22 cellular contexts compared by ENCODE assay signal in the genomic region with DNA sequence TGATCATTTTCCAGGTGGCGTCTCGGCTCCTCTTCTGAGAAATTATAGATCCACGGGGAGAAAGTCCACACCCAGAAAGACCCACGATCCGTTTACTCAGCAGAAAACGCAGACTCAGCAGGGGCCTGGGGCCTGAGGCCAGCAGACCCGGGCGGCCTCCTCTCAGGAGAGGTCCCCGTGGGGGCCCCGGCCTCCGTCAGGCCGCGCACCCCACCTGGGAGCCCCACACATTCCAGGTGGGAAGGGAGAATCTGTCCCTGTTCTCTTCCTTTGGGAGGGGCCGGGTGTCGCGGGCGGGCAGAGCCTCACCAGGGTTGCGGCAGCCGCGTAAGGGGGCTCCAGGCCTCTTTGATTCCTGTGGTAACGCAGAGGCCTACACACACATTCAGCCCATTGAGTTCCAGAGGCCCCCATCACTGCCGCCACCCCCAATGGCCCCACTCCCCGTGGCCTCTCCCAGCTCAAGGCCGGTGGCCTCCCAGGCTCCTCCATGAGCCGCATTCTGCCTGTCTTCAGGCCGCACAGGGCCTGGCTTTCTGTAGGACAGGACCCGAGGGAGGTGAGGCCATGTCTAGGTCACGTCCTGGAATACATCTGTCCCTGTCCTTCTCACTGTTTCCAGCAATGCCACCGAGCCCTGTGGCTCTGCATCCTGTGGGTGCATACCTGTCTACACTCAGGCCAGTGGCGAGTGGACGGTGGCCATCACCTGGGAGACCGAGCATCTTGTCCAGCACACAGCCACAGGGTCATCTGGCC. TPM values are rescaled to one million over a fixed set of nuclear protein-coding genes. Genes with fewer than 3 reads are reported as not detected.
DNase-seq lines count a peak whose midpoint lies in the region; ATAC-seq, FAIRE-seq and TF ChIP-seq lines count a peak whose summit lies in the region.
"Had no signal": no experiment of that assay in that cellular context is flagged by ENCODE, and none has a peak within 500 bp of the region (broad histone marks: within the 10 kb centered on the region; RNA-seq: fewer than 3 reads in every experiment).

No MANE protein-coding gene starts in this region.

- H3K9me3 Mint-ChIP-seq in activated naive CD4-positive, alpha-beta T cell treated with anti-CD3 and anti-CD28 coated beads, Interleukin-2, amount 50 U/mL, for 72 hours, result peaks cover 0 to 16% of the 10 kb centered on the region in 2 donors

- H3K9me3 ChIP-seq in body of pancreas, result no peaks in the 10 kb centered on the region
- peaks cover 24% of the 10 kb centered on the region for H3K9me3 ChIP-seq in HepG2 (ENCODE audit: low read length)
- no peaks in the 10 kb centered on the region for H3K9me3 ChIP-seq in prostate gland
- H3K9me3 ChIP-seq in T-helper 17 cell (ENCODE audit: control insufficient read depth, low read length, poor library complexity, severe bottlenecking), result no peaks in the 10 kb centered on the region

- no peak overlapping the region for H2AFZ ChIP-seq in HepG2 (ENCODE audit: low read length)

- POLR2A ChIA-PET in HepG2 (lab: Yijun Ruan, JAX), result interaction anchor here (1.1 to 5.5 kb wide), 5 partner anchors 12 to 360 kb away, joined by 3 to 57 read pairs (median 3); partner anchors contain the start of genes EME2, NUBP2, SPSB3 and TRAF7

- H3K9ac ChIP-seq in HepG2 (ENCODE audit: insufficient read depth, low read depth, low read length), result peak overlapping the region; percentile 73

- TF ChIP-seq POLR2A in GM12892 (IDR thresholded peaks at IDR 0.05; ENCODE audit: low read depth, low read length) (no peak), body of pancreas (IDR thresholded peaks at IDR 0.05) (no peak), HepG2 (IDR thresholded peaks at IDR 0.05; ENCODE audit: insufficient read depth in 1 of 2, low read depth in 2 of 2, low read length in 2 of 2) (0 out of 4 replicates have a peak, but pooled peaks of 1 of the 2 experiments have one; percentile 21), prostate gland (IDR thresholded peaks at IDR 0.05) (no peak)

- H4K20me1 ChIP-seq in HepG2 (ENCODE audit: insufficient read depth, low read length), result no peaks in the 10 kb centered on the region

- FAIRE-seq in GM12892 (lab: Jason Lieb, UNC), result no peak
- FAIRE-seq in HepG2 (lab: Jason Lieb, UNC), result peak; percentile 40

- H3K27ac Mint-ChIP-seq in activated naive CD4-positive, alpha-beta T cell treated with anti-CD3 and anti-CD28 coated beads, Interleukin-2, amount 50 U/mL, for 72 hours, result no peak overlapping the region
- no peak overlapping the region for H3K27ac Mint-ChIP-seq in T-helper 17 cell
- H3K27ac Mint-ChIP-seq: H9 had no signal

- in situ Hi-C loops in HepG2 (cut with HindIII; ENCODE audit: extremely low pct_ligation_motif_present, low pct_unique_long_range_greater_than_20kb), result no loop called here

- H3K79me2 ChIP-seq in HepG2 (ENCODE audit: insufficient read depth, low read length), result no peaks in the 10 kb centered on the region

- TF ChIP-seq EP300 in HepG2 (IDR thresholded peaks at IDR 0.05; ENCODE audit: low read depth in 2 of 2, low read length in 2 of 2) (no peak), HepG2 (CRISPR knock-in tag; IDR thresholded peaks at IDR 0.05; ENCODE audit: borderline replicate concordance) (no peak)

- H3K27ac ChIP-seq in body of pancreas (peak overlapping the region; percentile 47 to 83 (median 72)), HepG2 (ENCODE audit: extremely low read length, insufficient read depth, low read length) (peak overlapping the region; percentile 65), prostate gland (no peak overlapping the region)
- H3K27ac ChIP-seq: HL-60, Peyer's patch had no signal

- peaks cover 27% of the 10 kb centered on the region for H3K4me1 ChIP-seq in body of pancreas
- peaks cover 25% of the 10 kb centered on the region for H3K4me1 ChIP-seq in HepG2 (ENCODE audit: insufficient read depth, low read length)
- no peaks in the 10 kb centered on the region for H3K4me1 ChIP-seq in prostate gland (replicated peaks)
- H3K4me1 ChIP-seq: Peyer's patch had no signal

- WGBS in body of pancreas, 2 donors, result 59 to 89% methylated on average over 4 to 32 of the region's 32 CpGs
- 23% methylated on average over 17 of the region's 32 CpGs for WGBS in HepG2 (ENCODE audit: low lambda C conversion rate)
- 75% methylated on average over 31 of the region's 32 CpGs for WGBS in prostate gland

- intact Hi-C loops in body of pancreas (cut with DNase I), result no loop called here
- intact Hi-C loops in HepG2 (cut with micrococcal nuclease; ENCODE audit: unreplicated experiment), result loop anchor here (1.0 kb wide), 1 partner anchor 17 kb away; no protein-coding TSS in a partner anchor
- intact Hi-C loops in prostate gland (cut with DNase I), result no loop called here

- peaks cover 0 to 30% of the 10 kb centered on the region in 2 donors for H3K36me3 Mint-ChIP-seq in activated naive CD4-positive, alpha-beta T cell treated with anti-CD3 and anti-CD28 coated beads, Interleukin-2, amount 50 U/mL, for 72 hours
- no peaks in the 10 kb centered on the region for H3K36me3 Mint-ChIP-seq in T-helper 17 cell (ENCODE audit: low read depth)

- H3K4me3 ChIP-seq in body of pancreas (no peak overlapping the region), HepG2 (replicated peaks in 1 of 3; ENCODE audit: insufficient read depth in 1 of 3, low read depth in 2 of 3, low read length in 3 of 3) (peak overlapping the region; percentile 53 to 75 (median 59)), prostate gland (no peak overlapping the region)
- H3K4me3 ChIP-seq: Peyer's patch had no signal

- H3K4me3 Mint-ChIP-seq in T-helper 17 cell, result no peak overlapping the region
- H3K4me3 Mint-ChIP-seq: H9 had no signal

- H3K36me3 ChIP-seq in body of pancreas (replicated peaks in 1 of 2; ENCODE audit: insufficient read depth in 1 of 2, low read depth in 2 of 2) (no peaks in the 10 kb centered on the region), HepG2 (replicated peaks in 1 of 2; ENCODE audit: control insufficient read depth in 1 of 2, insufficient read depth in 2 of 2, low read length in 2 of 2) (no peaks in the 10 kb centered on the region), prostate gland (no peaks in the 10 kb centered on the region)

- CTCF ChIA-PET in HepG2 (lab: Yijun Ruan, JAX; ENCODE audit: low intra/inter-chr PET ratio, low total read pairs), result interaction anchor here (1.7 kb wide), 1 partner anchor 18 kb away, joined by 4 read pairs; no protein-coding TSS in a partner anchor

- BruUV-seq in HepG2 (replicated peaks; lab: Mats Ljungman, UMichigan), result TSS peak; percentile 61

- no peaks in the 10 kb centered on the region for H3K27me3 Mint-ChIP-seq in T-helper 17 cell

- TF ChIP-seq CTCF in body of pancreas (IDR thresholded peaks at IDR 0.05) (no peak), HepG2 (CRISPR knock-in tag; IDR thresholded peaks at IDR 0.05) (no peak), prostate gland (IDR thresholded peaks at IDR 0.05) (no peak)

- ATAC-seq in body of pancreas (no peak), HepG2 (peak; percentile 11), T-helper 17 cell (no peak), GM21367 (IDR thresholded peaks at IDR 0.05; ENCODE audit: unreplicated experiment) (no peak)
- ATAC-seq in activated naive CD4-positive, alpha-beta T cell treated with anti-CD3 and anti-CD28 coated beads, Interleukin-2, amount 50 U/mL, for 72 hours, result no peak
- ATAC-seq: Right ventricle myocardium inferior had no signal

- H3K4me2 ChIP-seq in HepG2 (ENCODE audit: low read depth, low read length), result peak overlapping the region; percentile 92

- no peaks in the 10 kb centered on the region for H3K4me1 Mint-ChIP-seq in T-helper 17 cell
- H3K4me1 Mint-ChIP-seq: H9 had no signal

- no peak for TF ChIP-seq RAD21 in HepG2 (CRISPR knock-in tag; IDR thresholded peaks at IDR 0.05)

- DNase-seq in GM12892 (ENCODE audit: insufficient read length), result peak; percentile 19
- peak in 1 of 4 donors; percentile 11 for DNase-seq in body of pancreas
- DNase-seq in HepG2 (ENCODE audit: low spot score), result no peak
- DNase-seq in prostate gland (ENCODE audit: low spot score), result peak; percentile 3
- no peak for DNase-seq in stimulated activated CD8-positive, alpha-beta memory T cell treated with anti-CD3 and anti-CD28 coated beads, Interleukin-4, amount 100 ng/mL, for 48 hours
- no peak for DNase-seq in activated naive CD4-positive, alpha-beta T cell treated with anti-CD3 and anti-CD28 coated beads, Interleukin-2, amount 50 U/mL, for 72 hours (ENCODE audit: low spot score in 2 of 2)
- DNase-seq in T-helper 17 cell, result no peak
- DNase-seq: AML-193; DND-41; NCI-H1105 treated with DMSO at 0.1 percent for 48 hours; NCI-H1694; NCI-H2081 treated with DMSO at 0.1 percent for 48 hours; NK-92 treated with Interleukin-12 subunit alpha and Interleukin-12 subunit beta, amount 100 ng/mL, for 24 hours had no signal

- no peaks in the 10 kb centered on the region for H3K27me3 ChIP-seq in body of pancreas
- H3K27me3 ChIP-seq in HepG2 (ENCODE audit: control insufficient read depth in 1 of 2, insufficient read depth in 2 of 2, low read length in 2 of 2), result no peaks in the 10 kb centered on the region
- no peaks in the 10 kb centered on the region for H3K27me3 ChIP-seq in prostate gland (replicated peaks; ENCODE audit: insufficient read depth)
- H3K27me3 ChIP-seq: Peyer's patch had no signal

RNA-seq across cellular contexts. Expression of gene IGFALS, which starts 1.6 kb away (rescaled TPM):
- 0.13 TPM for polyA plus RNA-seq in GM12892 (2012; ENCODE audit: missing spikeins)
- total RNA-seq in body of pancreas, result 1 to 10 TPM; 5.2 to 9.2 TPM
- 0.81 and 2.4 TPM in 2 replicates for total RNA-seq in HepG2 (2016; rRNA removed; fragmentation: Illumina TruSeq; extraction: Trizol)
- total RNA-seq in HepG2 (2016; cell fraction: cytosol; rRNA removed; fragmentation: Illumina TruSeq; extraction: Trizol; ENCODE audit: low read depth), result 0.26 and 0.30 TPM in 2 replicates
- total RNA-seq in HepG2 (2016; cell fraction: insoluble cytoplasmic fraction; rRNA removed; fragmentation: Illumina TruSeq; extraction: Trizol), result 1.4 and 2.1 TPM in 2 replicates
- 0.79 and 0.87 TPM in 2 replicates for total RNA-seq in HepG2 (2016; cell fraction: membrane; rRNA removed; fragmentation: Illumina TruSeq; extraction: Trizol)
- total RNA-seq in HepG2 (2016; cell fraction: nucleus; rRNA removed; fragmentation: Illumina TruSeq; extraction: Trizol), result 2.0 TPM in 2 replicates
- 0.34 and 0.95 TPM in 2 replicates for polyA plus RNA-seq in HepG2 (2011; rRNA removed)
- polyA plus RNA-seq in HepG2 (2011; cell fraction: cytosol; rRNA removed), result 0.55 and 0.68 TPM in 2 replicates
- 2.1 and 2.3 TPM in 2 replicates for polyA plus RNA-seq in HepG2 (2011; cell fraction: nucleus; rRNA removed)
- polyA plus RNA-seq in HepG2 (2012), result 0.31 and 0.49 TPM in 2 replicates
- 0.14 and 0.37 TPM in 2 replicates for polyA plus RNA-seq in HepG2 (2016; cell fraction: cytosol; fragmentation: Illumina TruSeq; extraction: Trizol; ENCODE audit: low read depth)
- 0.97 and 1.1 TPM in 2 replicates for polyA plus RNA-seq in HepG2 (2016; cell fraction: insoluble cytoplasmic fraction; fragmentation: Illumina TruSeq; extraction: Trizol; ENCODE audit: low read depth)
- 0.45 and 0.69 TPM in 2 replicates for polyA plus RNA-seq in HepG2 (2016; cell fraction: membrane; fragmentation: Illumina TruSeq; extraction: Trizol; ENCODE audit: low read depth)
- 2.3 and 2.7 TPM in 2 replicates for polyA plus RNA-seq in HepG2 (2016; cell fraction: nucleus; fragmentation: Illumina TruSeq; extraction: Trizol; ENCODE audit: insufficient read depth, low read depth)
- 1.5 TPM in 1 of 2 replicates, not detected in the other for polyA minus RNA-seq in HepG2 (2011; rRNA and poly(A)+ RNA removed; ENCODE audit: low replicate concordance)
- polyA minus RNA-seq in HepG2 (2011; cell fraction: cytosol; rRNA and poly(A)+ RNA removed), result 0.59 TPM in 1 of 2 replicates, not detected in the other
- polyA minus RNA-seq in HepG2 (2011; cell fraction: nucleus; rRNA and poly(A)+ RNA removed), result 0.50 and 0.77 TPM in 2 replicates
- total RNA-seq in prostate gland, result 1 to 10 TPM in 1 of 2 donors, under 1 TPM in 1; 0.82 to 1.9 TPM
- total RNA-seq in activated naive CD4-positive, alpha-beta T cell treated with anti-CD3 and anti-CD28 coated beads, Interleukin-2, amount 50 U/mL, for 72 hours, result not detected
- total RNA-seq in T-helper 17 cell, result under 1 TPM; 0.25 to 0.55 TPM
- total RNA-seq: G401, H9, HT1080, NCI-H460, Right ventricle myocardium inferior, SK-MEL-5 had no signal

RNA-seq across cellular contexts. Expression of gene NUBP2, which starts 12.3 kb away (rescaled TPM):
- 11.7 TPM for polyA plus RNA-seq in GM12892 (2012; ENCODE audit: missing spikeins)
- total RNA-seq in body of pancreas (10 to 100 TPM; 61.0 to 72.6 TPM), HepG2 (2016; rRNA removed; fragmentation: Illumina TruSeq; extraction: Trizol) (43.8 and 61.5 TPM in 2 replicates), prostate gland (100 to 1,000 TPM in 1 of 2 donors, 10 to 100 TPM in 1; 98.4 to 233 TPM), T-helper 17 cell (10 to 100 TPM; 41.7 to 44.9 TPM)
- 45.7 and 50.6 TPM in 2 replicates for total RNA-seq in HepG2 (2016; cell fraction: cytosol; rRNA removed; fragmentation: Illumina TruSeq; extraction: Trizol; ENCODE audit: low read depth)
- total RNA-seq in HepG2 (2016; cell fraction: insoluble cytoplasmic fraction; rRNA removed; fragmentation: Illumina TruSeq; extraction: Trizol), result 43.0 and 67.3 TPM in 2 replicates
- 59.0 and 63.2 TPM in 2 replicates for total RNA-seq in HepG2 (2016; cell fraction: membrane; rRNA removed; fragmentation: Illumina TruSeq; extraction: Trizol)
- total RNA-seq in HepG2 (2016; cell fraction: nucleus; rRNA removed; fragmentation: Illumina TruSeq; extraction: Trizol), result 26.2 and 29.2 TPM in 2 replicates
- polyA plus RNA-seq in HepG2 (2011; rRNA removed), result 25.7 and 33.5 TPM in 2 replicates
- 26.7 and 51.2 TPM in 2 replicates for polyA plus RNA-seq in HepG2 (2011; cell fraction: cytosol; rRNA removed)
- 80.7 and 89.5 TPM in 2 replicates for polyA plus RNA-seq in HepG2 (2011; cell fraction: nucleus; rRNA removed)
- 19.8 and 31.7 TPM in 2 replicates for polyA plus RNA-seq in HepG2 (2012)
- 46.9 and 52.9 TPM in 2 replicates for polyA plus RNA-seq in HepG2 (2016; cell fraction: cytosol; fragmentation: Illumina TruSeq; extraction: Trizol; ENCODE audit: low read depth)
- 40.4 and 46.6 TPM in 2 replicates for polyA plus RNA-seq in HepG2 (2016; cell fraction: insoluble cytoplasmic fraction; fragmentation: Illumina TruSeq; extraction: Trizol; ENCODE audit: low read depth)
- polyA plus RNA-seq in HepG2 (2016; cell fraction: membrane; fragmentation: Illumina TruSeq; extraction: Trizol; ENCODE audit: low read depth), result 47.2 and 53.9 TPM in 2 replicates
- 63.4 and 63.9 TPM in 2 replicates for polyA plus RNA-seq in HepG2 (2016; cell fraction: nucleus; fragmentation: Illumina TruSeq; extraction: Trizol; ENCODE audit: insufficient read depth, low read depth)
- polyA minus RNA-seq in HepG2 (2011; rRNA and poly(A)+ RNA removed; ENCODE audit: low replicate concordance), result 21.1 and 26.9 TPM in 2 replicates
- polyA minus RNA-seq in HepG2 (2011; cell fraction: cytosol; rRNA and poly(A)+ RNA removed), result 14.3 and 16.7 TPM in 2 replicates
- 12.1 and 14.0 TPM in 2 replicates for polyA minus RNA-seq in HepG2 (2011; cell fraction: nucleus; rRNA and poly(A)+ RNA removed)
- 10 to 100 TPM; 41.0 to 48.3 TPM for total RNA-seq in activated naive CD4-positive, alpha-beta T cell treated with anti-CD3 and anti-CD28 coated beads, Interleukin-2, amount 50 U/mL, for 72 hours

RNA-seq across cellular contexts. Expression of gene SPSB3, which starts 12.7 kb away (rescaled TPM):
- polyA plus RNA-seq in GM12892 (2012; ENCODE audit: missing spikeins), result 5.2 TPM
- total RNA-seq in body of pancreas, result 10 to 100 TPM; 95.9 to 97.8 TPM
- 8.2 and 13.2 TPM in 2 replicates for total RNA-seq in HepG2 (2016; rRNA removed; fragmentation: Illumina TruSeq; extraction: Trizol)
- 8.6 and 9.9 TPM in 2 replicates for total RNA-seq in HepG2 (2016; cell fraction: cytosol; rRNA removed; fragmentation: Illumina TruSeq; extraction: Trizol; ENCODE audit: low read depth)
- 6.5 and 13.8 TPM in 2 replicates for total RNA-seq in HepG2 (2016; cell fraction: insoluble cytoplasmic fraction; rRNA removed; fragmentation: Illumina TruSeq; extraction: Trizol)
- 9.4 and 12.7 TPM in 2 replicates for total RNA-seq in HepG2 (2016; cell fraction: membrane; rRNA removed; fragmentation: Illumina TruSeq; extraction: Trizol)
- total RNA-seq in HepG2 (2016; cell fraction: nucleus; rRNA removed; fragmentation: Illumina TruSeq; extraction: Trizol), result 14.1 and 16.2 TPM in 2 replicates
- polyA plus RNA-seq in HepG2 (2011; rRNA removed), result 21.9 and 26.7 TPM in 2 replicates
- 15.4 and 25.3 TPM in 2 replicates for polyA plus RNA-seq in HepG2 (2011; cell fraction: cytosol; rRNA removed)
- 142 and 184 TPM in 2 replicates for polyA plus RNA-seq in HepG2 (2011; cell fraction: nucleus; rRNA removed)
- 12.3 and 24.9 TPM in 2 replicates for polyA plus RNA-seq in HepG2 (2012)
- polyA plus RNA-seq in HepG2 (2016; cell fraction: cytosol; fragmentation: Illumina TruSeq; extraction: Trizol; ENCODE audit: low read depth), result 6.4 and 7.5 TPM in 2 replicates
- polyA plus RNA-seq in HepG2 (2016; cell fraction: insoluble cytoplasmic fraction; fragmentation: Illumina TruSeq; extraction: Trizol; ENCODE audit: low read depth), result 7.6 and 8.0 TPM in 2 replicates
- polyA plus RNA-seq in HepG2 (2016; cell fraction: membrane; fragmentation: Illumina TruSeq; extraction: Trizol; ENCODE audit: low read depth), result 6.8 and 7.3 TPM in 2 replicates
- polyA plus RNA-seq in HepG2 (2016; cell fraction: nucleus; fragmentation: Illumina TruSeq; extraction: Trizol; ENCODE audit: insufficient read depth, low read depth), result 29.9 and 32.1 TPM in 2 replicates
- polyA minus RNA-seq in HepG2 (2011; rRNA and poly(A)+ RNA removed; ENCODE audit: low replicate concordance), result 15.4 and 19.4 TPM in 2 replicates
- polyA minus RNA-seq in HepG2 (2011; cell fraction: cytosol; rRNA and poly(A)+ RNA removed), result 4.5 and 8.0 TPM in 2 replicates
- polyA minus RNA-seq in HepG2 (2011; cell fraction: nucleus; rRNA and poly(A)+ RNA removed), result 12.4 and 13.7 TPM in 2 replicates
- 100 to 1,000 TPM in 1 of 2 donors, 10 to 100 TPM in 1; 87.8 to 138 TPM for total RNA-seq in prostate gland
- total RNA-seq in activated naive CD4-positive, alpha-beta T cell treated with anti-CD3 and anti-CD28 coated beads, Interleukin-2, amount 50 U/mL, for 72 hours, result 10 to 100 TPM; 19.1 to 29.2 TPM
- total RNA-seq in T-helper 17 cell, result 100 to 1,000 TPM in 1 of 2 donors, 10 to 100 TPM in 1; 92.2 to 101 TPM

RNA-seq across cellular contexts. Expression of gene MRPS34, which starts 22.2 kb away (rescaled TPM):
- polyA plus RNA-seq in GM12892 (2012; ENCODE audit: missing spikeins), result 58.1 TPM
- total RNA-seq in body of pancreas (10 to 100 TPM; 51.4 to 99.6 TPM), HepG2 (2016; rRNA removed; fragmentation: Illumina TruSeq; extraction: Trizol) (129 and 131 TPM in 2 replicates), prostate gland (100 to 1,000 TPM in 1 of 2 donors, 10 to 100 TPM in 1; 97.4 to 125 TPM), T-helper 17 cell (10 to 100 TPM; 45.1 to 57.5 TPM)
- 34.5 and 36.0 TPM in 2 replicates for total RNA-seq in HepG2 (2016; cell fraction: cytosol; rRNA removed; fragmentation: Illumina TruSeq; extraction: Trizol; ENCODE audit: low read depth)
- 130 and 146 TPM in 2 replicates for total RNA-seq in HepG2 (2016; cell fraction: insoluble cytoplasmic fraction; rRNA removed; fragmentation: Illumina TruSeq; extraction: Trizol)
- total RNA-seq in HepG2 (2016; cell fraction: membrane; rRNA removed; fragmentation: Illumina TruSeq; extraction: Trizol), result 51.5 and 64.0 TPM in 2 replicates
- 59.6 and 64.6 TPM in 2 replicates for total RNA-seq in HepG2 (2016; cell fraction: nucleus; rRNA removed; fragmentation: Illumina TruSeq; extraction: Trizol)
- 61.3 and 63.5 TPM in 2 replicates for polyA plus RNA-seq in HepG2 (2011; rRNA removed)
- polyA plus RNA-seq in HepG2 (2011; cell fraction: cytosol; rRNA removed), result 70.4 and 99.7 TPM in 2 replicates
- polyA plus RNA-seq in HepG2 (2011; cell fraction: nucleus; rRNA removed), result 83.9 and 98.7 TPM in 2 replicates
- 48.9 and 50.7 TPM in 2 replicates for polyA plus RNA-seq in HepG2 (2012)
- 42.4 and 48.9 TPM in 2 replicates for polyA plus RNA-seq in HepG2 (2016; cell fraction: cytosol; fragmentation: Illumina TruSeq; extraction: Trizol; ENCODE audit: low read depth)
- polyA plus RNA-seq in HepG2 (2016; cell fraction: insoluble cytoplasmic fraction; fragmentation: Illumina TruSeq; extraction: Trizol; ENCODE audit: low read depth), result 212 and 241 TPM in 2 replicates
- polyA plus RNA-seq in HepG2 (2016; cell fraction: membrane; fragmentation: Illumina TruSeq; extraction: Trizol; ENCODE audit: low read depth), result 59.9 and 71.5 TPM in 2 replicates
- polyA plus RNA-seq in HepG2 (2016; cell fraction: nucleus; fragmentation: Illumina TruSeq; extraction: Trizol; ENCODE audit: insufficient read depth, low read depth), result 154 and 163 TPM in 2 replicates
- 27.6 and 50.7 TPM in 2 replicates for polyA minus RNA-seq in HepG2 (2011; rRNA and poly(A)+ RNA removed; ENCODE audit: low replicate concordance)
- 25.2 and 30.8 TPM in 2 replicates for polyA minus RNA-seq in HepG2 (2011; cell fraction: cytosol; rRNA and poly(A)+ RNA removed)
- polyA minus RNA-seq in HepG2 (2011; cell fraction: nucleus; rRNA and poly(A)+ RNA removed), result 21.9 and 29.5 TPM in 2 replicates
- total RNA-seq in activated naive CD4-positive, alpha-beta T cell treated with anti-CD3 and anti-CD28 coated beads, Interleukin-2, amount 50 U/mL, for 72 hours, result 100 to 1,000 TPM; 106 to 180 TPM

RNA-seq across cellular contexts. Expression of gene EME2, which starts 22.5 kb away (rescaled TPM):
- polyA plus RNA-seq in GM12892 (2012; ENCODE audit: missing spikeins), result 6.3 TPM
- total RNA-seq in body of pancreas, result 10 to 100 TPM; 13.5 to 33.3 TPM
- total RNA-seq in HepG2 (2016; rRNA removed; fragmentation: Illumina TruSeq; extraction: Trizol), result 1.7 and 7.6 TPM in 2 replicates
- 0.79 and 1.3 TPM in 2 replicates for total RNA-seq in HepG2 (2016; cell fraction: cytosol; rRNA removed; fragmentation: Illumina TruSeq; extraction: Trizol; ENCODE audit: low read depth)
- total RNA-seq in HepG2 (2016; cell fraction: insoluble cytoplasmic fraction; rRNA removed; fragmentation: Illumina TruSeq; extraction: Trizol), result 1.7 and 6.0 TPM in 2 replicates
- total RNA-seq in HepG2 (2016; cell fraction: membrane; rRNA removed; fragmentation: Illumina TruSeq; extraction: Trizol), result 1.2 TPM in 2 replicates
- total RNA-seq in HepG2 (2016; cell fraction: nucleus; rRNA removed; fragmentation: Illumina TruSeq; extraction: Trizol), result 7.8 and 8.4 TPM in 2 replicates
- polyA plus RNA-seq in HepG2 (2011; rRNA removed), result 4.4 and 6.5 TPM in 2 replicates
- polyA plus RNA-seq in HepG2 (2011; cell fraction: cytosol; rRNA removed), result 1.3 and 2.0 TPM in 2 replicates
- polyA plus RNA-seq in HepG2 (2011; cell fraction: nucleus; rRNA removed), result 81.3 and 90.4 TPM in 2 replicates
- 3.4 and 4.5 TPM in 2 replicates for polyA plus RNA-seq in HepG2 (2012)
- 0.23 and 0.36 TPM in 2 replicates for polyA plus RNA-seq in HepG2 (2016; cell fraction: cytosol; fragmentation: Illumina TruSeq; extraction: Trizol; ENCODE audit: low read depth)
- polyA plus RNA-seq in HepG2 (2016; cell fraction: insoluble cytoplasmic fraction; fragmentation: Illumina TruSeq; extraction: Trizol; ENCODE audit: low read depth), result 1.7 and 2.2 TPM in 2 replicates
- 0.51 and 0.65 TPM in 2 replicates for polyA plus RNA-seq in HepG2 (2016; cell fraction: membrane; fragmentation: Illumina TruSeq; extraction: Trizol; ENCODE audit: low read depth)
- 31.9 and 34.1 TPM in 2 replicates for polyA plus RNA-seq in HepG2 (2016; cell fraction: nucleus; fragmentation: Illumina TruSeq; extraction: Trizol; ENCODE audit: insufficient read depth, low read depth)
- 5.2 and 6.5 TPM in 2 replicates for polyA minus RNA-seq in HepG2 (2011; rRNA and poly(A)+ RNA removed; ENCODE audit: low replicate concordance)
- 0.79 and 1.3 TPM in 2 replicates for polyA minus RNA-seq in HepG2 (2011; cell fraction: cytosol; rRNA and poly(A)+ RNA removed)
- 17.7 and 19.7 TPM in 2 replicates for polyA minus RNA-seq in HepG2 (2011; cell fraction: nucleus; rRNA and poly(A)+ RNA removed)
- total RNA-seq in prostate gland, result 10 to 100 TPM; 18.3 to 53.9 TPM
- 10 to 100 TPM; 21.9 to 24.0 TPM for total RNA-seq in activated naive CD4-positive, alpha-beta T cell treated with anti-CD3 and anti-CD28 coated beads, Interleukin-2, amount 50 U/mL, for 72 hours
- 10 to 100 TPM; 30.6 to 30.8 TPM for total RNA-seq in T-helper 17 cell

Comparison
In these comparisons a context has a peak if more than half of its experiments do, and no peak if none do; other contexts are left out.
1. DNase-seq: peak in GM12892 (single experiment) and prostate gland (single experiment); none in HepG2 (single experiment), stimulated activated CD8-positive, alpha-beta memory T cell treated with anti-CD3 and anti-CD28 coated beads, Interleukin-4, amount 100 ng/mL, for 48 hours (single experiment), activated naive CD4-positive, alpha-beta T cell treated with anti-CD3 and anti-CD28 coated beads, Interleukin-2, amount 50 U/mL, for 72 hours (0 of 2) and T-helper 17 cell (0 of 3).
2. H3K27ac ChIP-seq: peak in body of pancreas (4 of 4) and HepG2 (single experiment); none in prostate gland (0 of 2).
3. H3K4me3 ChIP-seq: peak in HepG2 (3 of 3); none in body of pancreas (0 of 2) and prostate gland (0 of 2).